8 cellular contexts compared by ENCODE assay signal in the genomic region with DNA sequence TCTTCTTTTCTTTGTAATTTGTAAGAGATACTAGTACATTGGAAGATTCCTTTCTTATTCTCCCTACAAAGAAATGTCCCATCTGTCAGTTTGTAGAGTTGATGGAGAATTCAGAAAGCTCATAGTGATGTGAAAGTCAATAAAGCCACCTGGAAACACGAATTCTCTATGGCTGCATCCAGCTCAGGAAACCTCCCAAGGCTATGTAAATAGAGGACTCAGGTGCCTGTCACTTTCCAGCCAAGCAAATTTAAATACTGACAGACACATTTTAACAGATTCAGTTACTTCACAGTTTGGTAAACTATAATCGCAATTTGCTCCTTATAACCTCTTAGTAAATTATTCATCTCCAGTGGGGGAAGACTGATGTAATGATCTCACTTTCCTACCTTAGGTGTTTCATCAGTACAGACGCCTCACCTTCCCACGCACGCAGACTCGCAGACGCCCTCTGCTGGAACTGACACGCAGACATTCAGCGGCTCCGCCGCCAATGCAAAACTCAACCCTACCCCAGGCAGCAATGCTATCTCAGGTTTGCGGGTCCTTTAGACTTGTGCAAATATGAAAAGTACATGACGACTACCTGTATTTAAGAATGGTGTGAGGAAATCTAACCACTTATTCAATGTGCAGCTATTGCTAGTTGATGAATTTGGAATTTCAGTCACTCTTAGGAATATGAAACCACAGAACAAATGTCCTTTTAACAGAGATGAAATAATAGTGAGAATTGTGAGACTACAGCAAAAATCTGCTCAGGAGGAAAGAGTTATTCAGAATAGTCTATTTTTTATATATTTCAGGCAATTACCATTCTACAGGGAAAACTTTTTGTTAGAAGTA.
DNase-seq lines count a peak whose midpoint lies in the region; ATAC-seq and TF ChIP-seq lines count a peak whose summit lies in the region.

No MANE protein-coding gene starts in this region.

- H3K79me2 ChIP-seq in SK-N-SH (ENCODE audit: insufficient read depth) = no peaks in the 10 kb centered on the region

- no peak overlapping the region for H3K4me2 ChIP-seq in SK-N-SH

- POLR2A ChIA-PET in SK-N-SH (lab: Yijun Ruan, JAX) (no interaction called here), RWPE1 (lab: Yijun Ruan, JAX; ENCODE audit: low non-redundant PET) (no interaction called here)

- CTCF ChIA-PET in SK-N-SH (lab: Yijun Ruan, JAX) (no interaction called here), RWPE1 (lab: Yijun Ruan, JAX) (interaction anchor here (0.5 to 1.6 kb wide), 15 partner anchors 9 to 1809 kb away, joined by 3 to 9 read pairs (median 3); no protein-coding TSS in a partner anchor)
- CTCF ChIA-PET in activated naive CD4-positive, alpha-beta T cell treated with anti-CD3 and anti-CD28 coated beads, Interleukin-2, amount 10 ng/mL, durations not matched to agents 7 days and 5 days (lab: Charles Lee) = no interaction called here

- 82% methylated on average over 13 of the region's 13 CpGs for WGBS in SK-N-SH (ENCODE audit: low lambda C conversion rate)

- H3F3A ChIP-seq in SK-N-SH (replicated peaks; ENCODE audit: insufficient read depth) = no peaks in the 10 kb centered on the region

- intact Hi-C loops in left ventricle myocardium superior (cut with micrococcal nuclease) (no loop called here), gastrocnemius medialis (cut with DNase I; ENCODE audit: low total_unique reads) (no loop called here)

- no peak overlapping the region for H2AFZ ChIP-seq in SK-N-SH (ENCODE audit: low read depth)

- no peak for TF ChIP-seq EP300 in SK-N-SH (IDR thresholded peaks at IDR 0.05; ENCODE audit: borderline replicate concordance in 1 of 2, low read depth in 1 of 2, low read length in 1 of 2)

- in situ Hi-C loops in gastrocnemius medialis (cut with MboI; ENCODE audit: low sequenced_read_pairs in 4 of 4) = no loop called here

- H3K4me1 Mint-ChIP-seq in activated naive CD4-positive, alpha-beta T cell treated with anti-CD3 and anti-CD28 coated beads, Interleukin-2, amount 10 ng/mL, durations not matched to agents 7 days and 5 days = peaks cover 83% of the 10 kb centered on the region

- H3K9ac ChIP-seq in SK-N-SH = no peak overlapping the region

- H3K36me3 ChIP-seq in SK-N-SH (replicated peaks in 1 of 2; ENCODE audit: control insufficient read depth in 1 of 2, insufficient read depth in 2 of 2, low read length in 1 of 2) (no peaks in the 10 kb centered on the region), gastrocnemius medialis (no peaks in the 10 kb centered on the region)

- H3K27me3 Mint-ChIP-seq in activated naive CD4-positive, alpha-beta T cell treated with anti-CD3 and anti-CD28 coated beads, Interleukin-2, amount 10 ng/mL, durations not matched to agents 7 days and 5 days = no peaks in the 10 kb centered on the region

- H3K9me3 Mint-ChIP-seq in activated naive CD4-positive, alpha-beta T cell treated with anti-CD3 and anti-CD28 coated beads, Interleukin-2, amount 10 ng/mL, durations not matched to agents 7 days and 5 days = no peaks in the 10 kb centered on the region

- H3K9me3 ChIP-seq in SK-N-SH = no peaks in the 10 kb centered on the region
- H3K9me3 ChIP-seq in gastrocnemius medialis = no peaks in the 10 kb centered on the region

- peak overlapping the region; percentile 47 for H3K27ac Mint-ChIP-seq in activated naive CD4-positive, alpha-beta T cell treated with anti-CD3 and anti-CD28 coated beads, Interleukin-2, amount 10 ng/mL, durations not matched to agents 7 days and 5 days

- peaks cover 78% of the 10 kb centered on the region for H3K36me3 Mint-ChIP-seq in activated naive CD4-positive, alpha-beta T cell treated with anti-CD3 and anti-CD28 coated beads, Interleukin-2, amount 10 ng/mL, durations not matched to agents 7 days and 5 days

- DNase-seq in SK-N-SH (no peak), RWPE1 (ENCODE audit: low spot score) (peak; percentile 87), left ventricle myocardium superior (peak; percentile 55), gastrocnemius medialis (no peak)
- peak; percentile 69 for DNase-seq in activated naive CD4-positive, alpha-beta T cell treated with anti-CD3 and anti-CD28 coated beads, Interleukin-2, amount 10 ng/mL, durations not matched to agents 7 days and 5 days

- H3K27me3 ChIP-seq in SK-N-SH (ENCODE audit: insufficient read depth) (no peaks in the 10 kb centered on the region), gastrocnemius medialis (peaks cover 0 to 4% (median 0%) of the 10 kb centered on the region in 3 donors)

- ATAC-seq in SK-N-SH treated with all-trans-retinoic acid at 6 μM for 48 hours (no peak), left ventricle myocardium superior (peak; percentile 45), gastrocnemius medialis (no peak), GM19397 (IDR thresholded peaks at IDR 0.05; ENCODE audit: unreplicated experiment) (no peak), GM18858 (IDR thresholded peaks at IDR 0.05; ENCODE audit: unreplicated experiment) (no peak)

- TF ChIP-seq RAD21 in SK-N-SH (IDR thresholded peaks at IDR 0.05; ENCODE audit: low read length) = no peak

- no peaks in the 10 kb centered on the region for H3K9me2 ChIP-seq in SK-N-SH

- H4K20me1 ChIP-seq in SK-N-SH (ENCODE audit: insufficient read depth) = no peaks in the 10 kb centered on the region

- TF ChIP-seq CTCF in SK-N-SH (IDR thresholded peaks at IDR 0.05) (peak; percentile 34), RWPE1 (conservative IDR thresholded peaks at IDR 0.05; ENCODE audit: low read depth) (peak; percentile 79), gastrocnemius medialis (IDR thresholded peaks at IDR 0.05 in 4 of 5, conservative IDR thresholded peaks at IDR 0.05 in 1 of 5) (peak in 3 of 5 experiments; percentile 14 to 44 (median 16))

- H3K4me3 ChIP-seq in SK-N-SH (ENCODE audit: low read depth in 2 of 2, low read length in 1 of 2) (no peak overlapping the region; a peak in 1 of 4 replicates), gastrocnemius medialis (no peak overlapping the region)

- TF ChIP-seq POLR2A in gastrocnemius medialis (IDR thresholded peaks at IDR 0.05) = no peak

- H3K4me3 Mint-ChIP-seq in activated naive CD4-positive, alpha-beta T cell treated with anti-CD3 and anti-CD28 coated beads, Interleukin-2, amount 10 ng/mL, durations not matched to agents 7 days and 5 days = no peak overlapping the region

- H3K27ac ChIP-seq in SK-N-SH (ENCODE audit: low read depth in 2 of 2, low read length in 1 of 2) (no peak overlapping the region), RWPE1 (no peak overlapping the region), gastrocnemius medialis (no peak overlapping the region)

- H3K4me1 ChIP-seq in SK-N-SH (ENCODE audit: control insufficient read depth in 1 of 2, insufficient read depth in 2 of 2, low read depth in 1 of 2, low read length in 1 of 2) = peaks cover 0 to 9% of the 10 kb centered on the region in 2 experiments; a peak in 2 of 4 replicates
- H3K4me1 ChIP-seq in gastrocnemius medialis = no peaks in the 10 kb centered on the region

TF ChIP-seq in SK-N-SH, 30 proteins besides CTCF, POLR2A, EP300 and RAD21 (continues in another document):
- no peak for TF ChIP-seq POLR2AphosphoS5 (IDR thresholded peaks at IDR 0.05; ENCODE audit: low read depth, low read length)
- TF ChIP-seq, protein P1, sequence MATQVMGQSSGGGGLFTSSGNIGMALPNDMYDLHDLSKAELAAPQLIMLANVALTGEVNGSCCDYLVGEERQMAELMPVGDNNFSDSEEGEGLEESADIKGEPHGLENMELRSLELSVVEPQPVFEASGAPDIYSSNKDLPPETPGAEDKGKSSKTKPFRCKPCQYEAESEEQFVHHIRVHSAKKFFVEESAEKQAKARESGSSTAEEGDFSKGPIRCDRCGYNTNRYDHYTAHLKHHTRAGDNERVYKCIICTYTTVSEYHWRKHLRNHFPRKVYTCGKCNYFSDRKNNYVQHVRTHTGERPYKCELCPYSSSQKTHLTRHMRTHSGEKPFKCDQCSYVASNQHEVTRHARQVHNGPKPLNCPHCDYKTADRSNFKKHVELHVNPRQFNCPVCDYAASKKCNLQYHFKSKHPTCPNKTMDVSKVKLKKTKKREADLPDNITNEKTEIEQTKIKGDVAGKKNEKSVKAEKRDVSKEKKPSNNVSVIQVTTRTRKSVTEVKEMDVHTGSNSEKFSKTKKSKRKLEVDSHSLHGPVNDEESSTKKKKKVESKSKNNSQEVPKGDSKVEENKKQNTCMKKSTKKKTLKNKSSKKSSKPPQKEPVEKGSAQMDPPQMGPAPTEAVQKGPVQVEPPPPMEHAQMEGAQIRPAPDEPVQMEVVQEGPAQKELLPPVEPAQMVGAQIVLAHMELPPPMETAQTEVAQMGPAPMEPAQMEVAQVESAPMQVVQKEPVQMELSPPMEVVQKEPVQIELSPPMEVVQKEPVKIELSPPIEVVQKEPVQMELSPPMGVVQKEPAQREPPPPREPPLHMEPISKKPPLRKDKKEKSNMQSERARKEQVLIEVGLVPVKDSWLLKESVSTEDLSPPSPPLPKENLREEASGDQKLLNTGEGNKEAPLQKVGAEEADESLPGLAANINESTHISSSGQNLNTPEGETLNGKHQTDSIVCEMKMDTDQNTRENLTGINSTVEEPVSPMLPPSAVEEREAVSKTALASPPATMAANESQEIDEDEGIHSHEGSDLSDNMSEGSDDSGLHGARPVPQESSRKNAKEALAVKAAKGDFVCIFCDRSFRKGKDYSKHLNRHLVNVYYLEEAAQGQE (IDR thresholded peaks at IDR 0.05; ENCODE audit: low read depth, low read length) = no peak

TF ChIP-seq in SK-N-SH treated with all-trans-retinoic acid at 6 μM for 48 hours, 23 proteins besides CTCF, POLR2A, EP300 and RAD21:
- no peak for TF ChIP-seq OSR1 (CRISPR knock-in tag; IDR thresholded peaks at IDR 0.05)

Comparison
In these comparisons a context has a peak if more than half of its experiments do, and no peak if none do; other contexts are left out.
1. DNase-seq: peak in RWPE1 (single experiment), activated naive CD4-positive, alpha-beta T cell treated with anti-CD3 and anti-CD28 coated beads, Interleukin-2, amount 10 ng/mL, durations not matched to agents 7 days and 5 days (single experiment) and left ventricle myocardium superior (single experiment); none in SK-N-SH (single experiment) and gastrocnemius medialis (0 of 2).
2. CTCF ChIP-seq: peak in every context shown above with its lines; median percentile 79 in RWPE1; 34 in SK-N-SH; 16 in gastrocnemius medialis.